In genomic region chr9:5857928-5858327, GRCh38 we compare ENCODE assay signal across 21 cellular contexts. TPM values are rescaled to one million over a fixed set of nuclear protein-coding genes. Genes with fewer than 3 reads are reported as not detected.
"Had no signal": no experiment of that assay in that cellular context is flagged by ENCODE, and none has a peak within 500 bp of the region (broad histone marks: within the 10 kb centered on the region; RNA-seq: fewer than 3 reads in every experiment).

No MANE protein-coding gene starts in this region.

- H3K27ac ChIP-seq: ascending aorta, esophagus muscularis mucosa, right atrium auricular region, skin epidermis, transverse colon had no signal

- H3K4me3 Mint-ChIP-seq: activated CD4-positive, alpha-beta memory T cell treated with anti-CD3 and anti-CD28 coated beads for 36 hours; activated naive CD8-positive, alpha-beta T cell treated with anti-CD3 and anti-CD28 coated beads, Interleukin-2, amount 50 U/mL, for 24 hours; natural killer cell; T-helper 2 cell treated with Interferon-gamma antibody and Interleukin-4, amounts not matched to agents 5 μg/mL and 100 μg/mL, for 36 hours had no signal

- H3K36me3 Mint-ChIP-seq: activated CD4-positive, alpha-beta memory T cell treated with anti-CD3 and anti-CD28 coated beads for 36 hours; natural killer cell had no signal

- ATAC-seq: activated naive CD8-positive, alpha-beta T cell treated with anti-CD3 and anti-CD28 coated beads, Interleukin-2, amount 50 U/mL, for 24 hours; left colon; mucosa of descending colon; natural killer cell had no signal

- H3K9me3 Mint-ChIP-seq: activated CD4-positive, alpha-beta memory T cell treated with anti-CD3 and anti-CD28 coated beads for 36 hours; activated naive CD8-positive, alpha-beta T cell treated with anti-CD3 and anti-CD28 coated beads, Interleukin-2, amount 50 U/mL, for 24 hours; natural killer cell had no signal

- H3K27ac Mint-ChIP-seq: activated CD4-positive, alpha-beta memory T cell treated with anti-CD3 and anti-CD28 coated beads for 36 hours; activated naive CD8-positive, alpha-beta T cell treated with anti-CD3 and anti-CD28 coated beads, Interleukin-2, amount 50 U/mL, for 24 hours; T-helper 2 cell treated with Interferon-gamma antibody and Interleukin-4, amounts not matched to agents 5 μg/mL and 100 μg/mL, for 36 hours had no signal

- H3K4me1 ChIP-seq: ascending aorta, esophagus muscularis mucosa, right atrium auricular region had no signal

- H3K9me3 ChIP-seq: ascending aorta, esophagus muscularis mucosa, mucosa of descending colon, right atrium auricular region, transverse colon had no signal

- H3K27me3 Mint-ChIP-seq: activated CD4-positive, alpha-beta memory T cell treated with anti-CD3 and anti-CD28 coated beads for 36 hours; activated naive CD8-positive, alpha-beta T cell treated with anti-CD3 and anti-CD28 coated beads, Interleukin-2, amount 50 U/mL, for 24 hours had no signal

- H3K27me3 ChIP-seq: ascending aorta, esophagus muscularis mucosa, right atrium auricular region, transverse colon had no signal

- DNase-seq: activated CD4-positive, alpha-beta memory T cell treated with anti-CD3 and anti-CD28 coated beads for 36 hours; activated CD4-positive, CD25-positive, alpha-beta regulatory T cell treated with anti-CD3 and anti-CD28 coated beads, Interleukin-2, amount 50 U/mL, for 72 hours; activated gamma-delta T cell; activated naive CD8-positive, alpha-beta T cell treated with anti-CD3 and anti-CD28 coated beads, Interleukin-2, amount 50 U/mL, for 24 hours; activated T-cell treated with anti-CD3 and anti-CD28 coated beads, Interleukin-2, amount 50 U/mL, for 48 hours; glutamatergic neuron; left colon; mammary epithelial cell; mucosa of descending colon; natural killer cell; stimulated activated naive CD4-positive, alpha-beta T cell; substantia nigra; transverse colon had no signal

- H3K36me3 ChIP-seq: ascending aorta, right atrium auricular region, transverse colon had no signal

- H3K4me3 ChIP-seq: ascending aorta, esophagus muscularis mucosa, mucosa of descending colon, right atrium auricular region, skin epidermis, transverse colon had no signal

RNA-seq across cellular contexts. Expression of gene MLANA, which starts 32.8 kb away (rescaled TPM):
- total RNA-seq: activated CD4-positive, alpha-beta memory T cell treated with anti-CD3 and anti-CD28 coated beads for 36 hours; ascending aorta; bronchial epithelial cell; esophagus muscularis mucosa; fibroblast of villous mesenchyme; left colon; mammary epithelial cell; mucosa of descending colon; natural killer cell; posterior vena cava; right atrium auricular region; transverse colon had no signal
- polyA plus RNA-seq: mammary epithelial cell had no signal
